16 cellular contexts compared by ENCODE assay signal in genomic region chr20:2299301-2299700, GRCh38. TPM values are rescaled to one million over a fixed set of nuclear protein-coding genes. Genes with fewer than 3 reads are reported as not detected.
DNase-seq lines count a peak whose midpoint lies in the region; ATAC-seq, FAIRE-seq and TF ChIP-seq lines count a peak whose summit lies in the region.
"Had no signal": no experiment of that assay in that cellular context is flagged by ENCODE, and none has a peak within 500 bp of the region (broad histone marks: within the 10 kb centered on the region; RNA-seq: fewer than 3 reads in every experiment).

No MANE protein-coding gene starts in this region.

- POLR2A ChIA-PET in K562 (lab: Yijun Ruan, JAX) = interaction anchor here (0.5 to 1.1 kb wide), 2 partner anchors 13 to 1084 kb away, joined by 3 read pairs; no protein-coding TSS in a partner anchor
- POLR2A ChIA-PET in A673 (lab: Charles Lee; ENCODE audit: low non-redundant PET) = no interaction called here

- H3K27me3 ChIP-seq in K562 (ENCODE audit: control insufficient read depth in 2 of 2, insufficient read depth in 2 of 2, low read length in 2 of 2) (no peaks in the 10 kb centered on the region; a peak in 1 of 5 replicates), left lung (no peaks in the 10 kb centered on the region), transverse colon (no peaks in the 10 kb centered on the region), A673 (replicated peaks; ENCODE audit: insufficient read depth, low read depth, low read length, poor library complexity) (no peaks in the 10 kb centered on the region)

- no peak for ATAC-seq in K562
- peak; percentile 80 for ATAC-seq in left lung
- ATAC-seq in GM19324 (IDR thresholded peaks at IDR 0.05; ENCODE audit: low FRiP score, unreplicated experiment) = no peak
- ATAC-seq: activated CD4-positive, CD25-positive, alpha-beta regulatory T cell treated with anti-CD3 and anti-CD28 coated beads, Interleukin-2, amount 50 U/mL, for 24 hours; naive thymus-derived CD8-positive, alpha-beta T cell had no signal

- in situ Hi-C loops in K562 (cut with MboI) = no loop called here
- in situ Hi-C loops in transverse colon (cut with MboI; ENCODE audit: low pct_ligation_motif_present in 1 of 4, low pct_unique_long_range_greater_than_20kb in 1 of 4, low sequenced_read_pairs in 3 of 4) = no loop called here

- CTCF ChIA-PET in K562 (lab: Yijun Ruan, JAX; ENCODE audit: low intra/inter-chr PET ratio) = no interaction called here
- CTCF ChIA-PET in A673 (lab: Charles Lee) = no interaction called here

- H3K27ac ChIP-seq in K562 (ENCODE audit: extremely low read depth, low read depth, low read length) = no peak overlapping the region
- H3K27ac ChIP-seq in left lung = peak overlapping the region in 1 of 2 donors; percentile 88
- H3K27ac ChIP-seq in transverse colon = no peak overlapping the region
- H3K27ac ChIP-seq in A673 (ENCODE audit: low read depth, low read length, poor library complexity, severe bottlenecking) = no peak overlapping the region
- H3K27ac ChIP-seq: SJCRH30 had no signal

- H3K36me3 ChIP-seq in K562 (ENCODE audit: control insufficient read depth, insufficient read depth, low read length) (no peaks in the 10 kb centered on the region), left lung (no peaks in the 10 kb centered on the region), transverse colon (no peaks in the 10 kb centered on the region), A673 (ENCODE audit: insufficient read depth, low read length, poor library complexity, severe bottlenecking) (no peaks in the 10 kb centered on the region)
- H3K36me3 ChIP-seq: SJCRH30 had no signal

- intact Hi-C loops in K562 (cut with micrococcal nuclease) (no loop called here), left lung (cut with DNase I) (no loop called here), transverse colon (cut with DNase I; ENCODE audit: low total_unique reads) (no loop called here), A673 (cut with micrococcal nuclease; ENCODE audit: unreplicated experiment) (no loop called here)

- no peak overlapping the region for H2AFZ ChIP-seq in K562 (ENCODE audit: low read depth, low read length)

- TF ChIP-seq EP300 in K562 (IDR thresholded peaks at IDR 0.05; ENCODE audit: low read length) (no peak), transverse colon (IDR thresholded peaks at IDR 0.05; ENCODE audit: low read depth) (no peak)

- no peak overlapping the region for H3K9ac ChIP-seq in K562 (ENCODE audit: insufficient read depth in 1 of 2, low read depth in 2 of 2, low read length in 2 of 2)

- DNase-seq in NCI-H82 (lab: John Stamatoyannopoulos, UW) (peak; percentile 17), NCI-H82 treated with DMSO at 0.1 percent for 48 hours (lab: John Stamatoyannopoulos, UW; ENCODE audit: unreplicated experiment) (no peak), K562 (ENCODE audit: extremely low read depth in 1 of 4, low spot score in 3 of 4) (no peak), left lung (peak; percentile 85 to 94), transverse colon (peak; percentile 70), A673 (ENCODE audit: low spot score) (no peak)
- DNase-seq in effector CD8-positive, alpha-beta T cell (lab: John Stamatoyannopoulos, UW) = no peak
- DNase-seq: ACHN, SJCRH30 had no signal

- TF ChIP-seq POLR2A in K562 (conservative IDR thresholded peaks at IDR 0.05) (no peak), transverse colon (IDR thresholded peaks at IDR 0.05) (no peak)

- H3K9me3 ChIP-seq in K562 (replicated peaks; ENCODE audit: control insufficient read depth, insufficient read depth, low read depth, low read length) = no peaks in the 10 kb centered on the region
- no peaks in the 10 kb centered on the region for H3K9me3 ChIP-seq in left lung
- no peaks in the 10 kb centered on the region for H3K9me3 ChIP-seq in transverse colon
- no peaks in the 10 kb centered on the region for H3K9me3 ChIP-seq in A673 (ENCODE audit: low read depth, low read length, poor library complexity, severe bottlenecking)
- H3K9me3 ChIP-seq: SJCRH30 had no signal

- 30% methylated on average over 8 of the region's 9 CpGs for WGBS in K562 (ENCODE audit: insufficient coverage, low coverage, missing lambda C conversion rate)
- 30 to 34% methylated on average over 2 to 9 of the region's 9 CpGs for WGBS in transverse colon (ENCODE audit: low coverage in 1 of 2), 2 donors

- no peaks in the 10 kb centered on the region for H4K20me1 ChIP-seq in K562 (replicated peaks; ENCODE audit: control insufficient read depth, insufficient read depth, low read length)

- TF ChIP-seq CTCF in K562 (IDR thresholded peaks at IDR 0.05 in 2 of 3, conservative IDR thresholded peaks at IDR 0.05 in 1 of 3; ENCODE audit: insufficient read depth in 2 of 3, low read depth in 1 of 3, low read length in 3 of 3) = no peak
- TF ChIP-seq CTCF in left lung (IDR thresholded peaks at IDR 0.05) = no peak
- no peak for TF ChIP-seq CTCF in transverse colon (IDR thresholded peaks at IDR 0.05)
- TF ChIP-seq CTCF in A673 (conservative IDR thresholded peaks at IDR 0.05; ENCODE audit: low read depth, low read length) = no peak

- no peak for FAIRE-seq in K562 (lab: Jason Lieb, UNC)
- FAIRE-seq: endothelial cell of umbilical vein had no signal

- no peak overlapping the region for H3K4me2 ChIP-seq in K562 (ENCODE audit: insufficient read depth, low read length)
- H3K4me2 ChIP-seq: smooth muscle cell had no signal

- BruUV-seq in K562 (replicated peaks; lab: Mats Ljungman, UMichigan) (no TSS peak), A673 (replicated peaks; lab: Mats Ljungman, UMichigan) (no TSS peak)

- no peak overlapping the region for H3K4me3 ChIP-seq in K562
- no peak overlapping the region for H3K4me3 ChIP-seq in left lung
- H3K4me3 ChIP-seq in transverse colon = no peak overlapping the region
- H3K4me3 ChIP-seq in A673 (ENCODE audit: low read depth, low read length, poor library complexity, severe bottlenecking) = no peak overlapping the region
- H3K4me3 ChIP-seq: SJCRH30, smooth muscle cell had no signal

- H3K4me1 ChIP-seq in K562 (replicated peaks in 1 of 2; ENCODE audit: control insufficient read depth in 2 of 2, insufficient read depth in 2 of 2, low read length in 2 of 2) (peaks cover 0 to 9% of the 10 kb centered on the region in 2 experiments; a peak in 3 of 5 replicates), left lung (peaks cover 0 to 40% of the 10 kb centered on the region in 2 donors), transverse colon (peaks cover 0 to 9% (median 5%) of the 10 kb centered on the region in 4 donors), A673 (ENCODE audit: insufficient read depth, low read length, poor library complexity, severe bottlenecking) (no peaks in the 10 kb centered on the region)
- H3K4me1 ChIP-seq: SJCRH30 had no signal

- H3K79me2 ChIP-seq in K562 (ENCODE audit: control insufficient read depth, insufficient read depth, low read length) = no peaks in the 10 kb centered on the region

- TF ChIP-seq RAD21 in K562 (CRISPR knock-in tag; conservative IDR thresholded peaks at IDR 0.05 in 1 of 2, IDR thresholded peaks at IDR 0.05 in 1 of 2) = no peak

- H3K9me1 ChIP-seq in K562 (ENCODE audit: control insufficient read depth, insufficient read depth, low read length) = no peaks in the 10 kb centered on the region

TF ChIP-seq in K562, 482 proteins besides CTCF, POLR2A, EP300 and RAD21:
- peak; percentile 71 for TF ChIP-seq CEBPB (tag; IDR thresholded peaks at IDR 0.05)
- no peak for TF ChIP-seq POLR2H (tag; IDR thresholded peaks at IDR 0.05; ENCODE audit: low read depth)
- TF ChIP-seq BHLHE40 (IDR thresholded peaks at IDR 0.05; ENCODE audit: low read length) = peak; percentile 35; the same call in 1 of the 2 replicates
- peak; percentile 35; the same call in 1 of the 2 replicates for TF ChIP-seq USF2 (CRISPR knock-in tag; IDR thresholded peaks at IDR 0.05)

RNA-seq across cellular contexts. Expression of gene TGM3, which starts 3.5 kb away (rescaled TPM):
- not detected in 2 replicates for total RNA-seq in K562 (2011; cell fraction: chromatin; rRNA removed; ENCODE audit: low replicate concordance)
- total RNA-seq in K562 (2011; cell fraction: nucleolus; rRNA removed) = not detected in 2 replicates
- not detected in 2 replicates for total RNA-seq in K562 (2011; cell fraction: nucleoplasm; rRNA removed)
- not detected in 2 replicates for total RNA-seq in K562 (2014; rRNA removed)
- total RNA-seq in K562 (2014; rRNA removed; fragmentation: Illumina TruSeq; extraction: Trizol) = not detected in 2 replicates
- not detected in 2 replicates for total RNA-seq in K562 (2015; rRNA removed; fragmentation: Illumina TruSeq; extraction: Trizol)
- total RNA-seq in K562 (2021) = not detected in 2 replicates
- not detected in 2 replicates for polyA plus RNA-seq in K562 (2011; rRNA removed)
- polyA plus RNA-seq in K562 (2011; cell fraction: cytosol; rRNA removed) = 0.03 TPM in 1 of 2 replicates, not detected in the other
- not detected in 2 replicates for polyA plus RNA-seq in K562 (2011; cell fraction: nucleus; rRNA removed)
- 0.07 TPM in 1 of 2 replicates, not detected in the other for polyA plus RNA-seq in K562 (2012)
- polyA plus RNA-seq in K562 (2014; fragmentation: Illumina TruSeq; extraction: Trizol) = not detected in 2 replicates
- not detected for polyA plus RNA-seq in K562 (2014; fragmentation: Nextera tagmentation; extraction: Ambion mirVana)
- polyA plus RNA-seq in K562 (2014; rRNA removed) = not detected in 2 replicates
- not detected in 2 replicates for polyA minus RNA-seq in K562 (2011; rRNA and poly(A)+ RNA removed)
- not detected in 2 replicates for polyA minus RNA-seq in K562 (2011; cell fraction: cytosol; rRNA and poly(A)+ RNA removed)
- not detected in 2 replicates for polyA minus RNA-seq in K562 (2011; cell fraction: nucleus; rRNA and poly(A)+ RNA removed)
- under 1 TPM in 1 of 2 donors, not detected in 1; 0.37 TPM for total RNA-seq in left lung
- under 1 TPM in 1 of 4 donors, not detected in 3; 0.14 TPM for total RNA-seq in transverse colon
- total RNA-seq in A673 (2021) = 0.11 TPM in 1 of 2 replicates, not detected in the other
- total RNA-seq: Daoy; endothelial cell of umbilical vein; naive thymus-derived CD8-positive, alpha-beta T cell; SJCRH30; ureter had no signal
- polyA plus RNA-seq: endothelial cell of umbilical vein; naive thymus-derived CD8-positive, alpha-beta T cell had no signal

Comparison
In these comparisons a context has a peak if more than half of its experiments do, and no peak if none do; other contexts are left out.
1. DNase-seq: peak in NCI-H82 (single experiment), left lung (2 of 2) and transverse colon (single experiment); none in NCI-H82 treated with DMSO at 0.1 percent for 48 hours (single experiment), K562 (0 of 4), effector CD8-positive, alpha-beta T cell (single experiment) and A673 (single experiment).